10 cellular contexts compared by ENCODE assay signal in the genomic region with DNA sequence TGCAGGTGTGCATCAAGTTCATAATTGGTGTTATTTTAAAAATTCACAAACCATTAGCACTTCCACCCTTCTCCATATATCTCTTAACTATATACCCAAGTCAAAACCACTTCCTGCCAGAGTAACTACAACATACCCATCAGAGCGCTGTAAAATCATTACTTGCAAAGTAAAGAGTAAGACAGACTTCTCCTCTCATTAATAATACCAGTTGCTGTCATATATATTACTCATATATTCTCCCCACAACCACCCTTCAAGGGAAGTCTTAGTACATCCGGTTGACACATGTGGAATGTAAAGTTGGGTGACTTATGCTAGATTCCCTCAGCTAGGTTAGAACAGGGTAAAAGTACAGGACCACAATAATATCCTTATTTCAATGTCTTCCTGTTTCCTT. TPM values are rescaled to one million over a fixed set of nuclear protein-coding genes. Genes with fewer than 3 reads are reported as not detected.
DNase-seq lines count a peak whose midpoint lies in the region; ATAC-seq, FAIRE-seq and TF ChIP-seq lines count a peak whose summit lies in the region.
"Had no signal": no experiment of that assay in that cellular context is flagged by ENCODE, and none has a peak within 500 bp of the region (broad histone marks: within the 10 kb centered on the region; RNA-seq: fewer than 3 reads in every experiment).

No MANE protein-coding gene starts in this region.

- no peak overlapping the region for H3K4me3 ChIP-seq in fibroblast of lung (replicated peaks in 1 of 4; ENCODE audit: control extremely low read depth in 1 of 4, insufficient read depth in 1 of 4, low read depth in 3 of 4, low read length in 4 of 4)
- no peak overlapping the region for H3K4me3 ChIP-seq in mesendoderm (ENCODE audit: low read length)
- H3K4me3 ChIP-seq: left lung had no signal

- H2AFZ ChIP-seq in fibroblast of lung (ENCODE audit: low read length), result no peak overlapping the region

- H3K27ac ChIP-seq in fibroblast of lung (ENCODE audit: insufficient read depth, low read length) (no peak overlapping the region), mesendoderm (ENCODE audit: low read depth, low read length) (no peak overlapping the region)
- H3K27ac ChIP-seq: left lung had no signal

- H3K56ac ChIP-seq in mesendoderm (ENCODE audit: low read length), result no peak overlapping the region

- DNase-seq in NOMO-1 (lab: John Stamatoyannopoulos, UW; ENCODE audit: unreplicated experiment in 2 of 2) (peak; percentile 11 to 23), fibroblast of lung (ENCODE audit: low read depth in 2 of 2) (peak; percentile 34 to 78), DMS79 (lab: John Stamatoyannopoulos, UW) (no peak), GOT3 (lab: John Stamatoyannopoulos, UW) (no peak), mesendoderm (no peak), frontal cortex (ENCODE audit: low spot score in 2 of 2) (no peak)
- DNase-seq: left lung had no signal

- TF ChIP-seq CTCF in fibroblast of lung (conservative IDR thresholded peaks at IDR 0.05 in 1 of 2, IDR thresholded peaks at IDR 0.05 in 1 of 2; ENCODE audit: low read depth in 1 of 2, low read length in 2 of 2), result no peak

- H2BK120ac ChIP-seq in mesendoderm (ENCODE audit: low read depth, low read length), result no peak overlapping the region

- no peak overlapping the region for H2BK15ac ChIP-seq in mesendoderm (replicated peaks; ENCODE audit: low read depth)

- H3K4ac ChIP-seq in mesendoderm (ENCODE audit: low read depth, low read length), result no peak overlapping the region

- H4K5ac ChIP-seq in mesendoderm (ENCODE audit: low read length), result no peak overlapping the region

- H2AK5ac ChIP-seq in mesendoderm (ENCODE audit: low read length), result no peak overlapping the region

- no peaks in the 10 kb centered on the region for H4K20me1 ChIP-seq in fibroblast of lung (ENCODE audit: control insufficient read depth, extremely low read depth, insufficient read depth, low read length)

- no peaks in the 10 kb centered on the region for H3K79me2 ChIP-seq in fibroblast of lung (ENCODE audit: control insufficient read depth, insufficient read depth, low read length)
- no peaks in the 10 kb centered on the region for H3K79me2 ChIP-seq in mesendoderm (ENCODE audit: control insufficient read depth, insufficient read depth, low read length)

- FAIRE-seq in frontal cortex (lab: Jason Lieb, UNC), result no peak

- no peaks in the 10 kb centered on the region for H3K79me1 ChIP-seq in mesendoderm (ENCODE audit: low read length)

- H3K27me3 ChIP-seq in fibroblast of lung (ENCODE audit: control insufficient read depth, insufficient read depth, low read length), result no peaks in the 10 kb centered on the region
- no peaks in the 10 kb centered on the region for H3K27me3 ChIP-seq in mesendoderm (ENCODE audit: insufficient read depth, low read length, poor library complexity)
- H3K27me3 ChIP-seq: left lung had no signal

- no peak overlapping the region for H4K8ac ChIP-seq in mesendoderm (ENCODE audit: low read depth, low read length)

- H3K4me2 ChIP-seq in fibroblast of lung (ENCODE audit: extremely low read depth, insufficient read depth, low read length) (no peak overlapping the region), mesendoderm (ENCODE audit: low read length) (no peak overlapping the region)

- H3K4me1 ChIP-seq in fibroblast of lung (ENCODE audit: control insufficient read depth, extremely low read depth, insufficient read depth, low read length) (no peaks in the 10 kb centered on the region), mesendoderm (ENCODE audit: control insufficient read depth, low read depth, low read length) (no peaks in the 10 kb centered on the region)

- no peak overlapping the region for H3K23ac ChIP-seq in mesendoderm (ENCODE audit: low read length)

- WGBS in mesendoderm (ENCODE audit: extremely low coverage, insufficient coverage, low lambda C conversion rate), result no CpG with 5 or more reads among the region's 2 CpGs

- H3K36me3 ChIP-seq in fibroblast of lung (ENCODE audit: control insufficient read depth, insufficient read depth, low read length), result no peaks in the 10 kb centered on the region
- H3K36me3 ChIP-seq in mesendoderm (ENCODE audit: control insufficient read depth, insufficient read depth, low read length), result no peaks in the 10 kb centered on the region
- H3K36me3 ChIP-seq: left lung had no signal

- H2BK5ac ChIP-seq in mesendoderm (ENCODE audit: low read length), result no peak overlapping the region

- ATAC-seq in GM18861 (IDR thresholded peaks at IDR 0.05; ENCODE audit: unreplicated experiment) (peak; percentile 73), HG02759 (IDR thresholded peaks at IDR 0.05; ENCODE audit: unreplicated experiment) (peak; percentile 38)
- ATAC-seq: left lung had no signal

- H3K9ac ChIP-seq in fibroblast of lung (ENCODE audit: insufficient read depth, low read length) (no peak overlapping the region), mesendoderm (ENCODE audit: low read length) (no peak overlapping the region)

- H3K18ac ChIP-seq in mesendoderm (ENCODE audit: low read length), result no peak overlapping the region

- H3K9me3 ChIP-seq in fibroblast of lung (ENCODE audit: control insufficient read depth, insufficient read depth, low read depth, low read length), result no peaks in the 10 kb centered on the region
- H3K9me3 ChIP-seq: left lung had no signal

RNA-seq across cellular contexts. Expression of gene TERC, which starts 5.6 kb away (rescaled TPM):
- total RNA-seq in fibroblast of lung (210 and 457 TPM in 2 replicates), frontal cortex (61.1 TPM)
- 0.25 and 0.39 TPM in 2 replicates for polyA plus RNA-seq in fibroblast of lung
- 0.36 and 0.93 TPM in 2 replicates for polyA plus RNA-seq in fibroblast of lung (2012)
- polyA minus RNA-seq in fibroblast of lung (ENCODE audit: low replicate concordance), result 2.9 and 8.1 TPM in 2 replicates
- 0.84 TPM for polyA plus RNA-seq in mesendoderm (2013, experiment 1 of 2)
- 0.74 TPM for polyA plus RNA-seq in mesendoderm (2013, experiment 2 of 2)
- polyA plus RNA-seq: adipose tissue had no signal

RNA-seq across cellular contexts. Expression of gene ACTRT3, which starts 10.1 kb away (rescaled TPM):
- 3.1 and 6.1 TPM in 2 replicates for total RNA-seq in fibroblast of lung
- 1.8 and 2.8 TPM in 2 replicates for polyA plus RNA-seq in fibroblast of lung
- 2.3 and 2.8 TPM in 2 replicates for polyA plus RNA-seq in fibroblast of lung (2012)
- 0.43 and 2.0 TPM in 2 replicates for polyA minus RNA-seq in fibroblast of lung (ENCODE audit: low replicate concordance)
- polyA plus RNA-seq in mesendoderm (2013, experiment 1 of 2), result 4.2 TPM
- 4.0 TPM for polyA plus RNA-seq in mesendoderm (2013, experiment 2 of 2)
- 3.3 TPM for total RNA-seq in frontal cortex

RNA-seq across cellular contexts. Expression of gene MYNN, which starts 13.9 kb away (rescaled TPM):
- 32.7 and 33.6 TPM in 2 replicates for total RNA-seq in fibroblast of lung
- 15.3 and 20.0 TPM in 2 replicates for polyA plus RNA-seq in fibroblast of lung
- 9.7 and 10.9 TPM in 2 replicates for polyA plus RNA-seq in fibroblast of lung (2012)
- polyA minus RNA-seq in fibroblast of lung (ENCODE audit: low replicate concordance), result 1.5 TPM in 1 of 2 replicates, not detected in the other
- polyA plus RNA-seq in mesendoderm (2013, experiment 1 of 2), result 12.7 TPM
- 12.4 TPM for polyA plus RNA-seq in mesendoderm (2013, experiment 2 of 2)
- 44.4 TPM for total RNA-seq in frontal cortex

RNA-seq across cellular contexts. Expression of gene LRRIQ4, which starts 53.4 kb away (rescaled TPM):
- total RNA-seq in fibroblast of lung, result under 0.01 TPM in 1 of 2 replicates, not detected in the other
- 0.05 TPM in 1 of 2 replicates, not detected in the other for polyA plus RNA-seq in fibroblast of lung
- not detected in 2 replicates for polyA plus RNA-seq in fibroblast of lung (2012)
- not detected in 2 replicates for polyA minus RNA-seq in fibroblast of lung (ENCODE audit: low replicate concordance)
- polyA plus RNA-seq in mesendoderm (2013, experiment 1 of 2), result 0.11 TPM
- 0.06 TPM for polyA plus RNA-seq in mesendoderm (2013, experiment 2 of 2)
- total RNA-seq in frontal cortex, result 0.82 TPM
- polyA plus RNA-seq: adipose tissue had no signal

RNA-seq across cellular contexts. Expression of gene LRRC34, which starts 53.4 kb away (rescaled TPM):
- total RNA-seq in fibroblast of lung (1.8 and 2.0 TPM in 2 replicates), frontal cortex (5.3 TPM)
- polyA plus RNA-seq in fibroblast of lung, result 2.3 and 2.7 TPM in 2 replicates
- polyA plus RNA-seq in fibroblast of lung (2012), result 1.3 and 1.4 TPM in 2 replicates
- 1.1 TPM in 1 of 2 replicates, not detected in the other for polyA minus RNA-seq in fibroblast of lung (ENCODE audit: low replicate concordance)
- 3.0 TPM for polyA plus RNA-seq in mesendoderm (2013, experiment 1 of 2)
- 3.1 TPM for polyA plus RNA-seq in mesendoderm (2013, experiment 2 of 2)

Comparison
In these comparisons a context has a peak if more than half of its experiments do, and no peak if none do; other contexts are left out.
1. DNase-seq: peak in NOMO-1 (2 of 2) and fibroblast of lung (2 of 2); none in DMS79 (single experiment), GOT3 (single experiment), mesendoderm (single experiment) and frontal cortex (0 of 2).